In the genomic region with DNA sequence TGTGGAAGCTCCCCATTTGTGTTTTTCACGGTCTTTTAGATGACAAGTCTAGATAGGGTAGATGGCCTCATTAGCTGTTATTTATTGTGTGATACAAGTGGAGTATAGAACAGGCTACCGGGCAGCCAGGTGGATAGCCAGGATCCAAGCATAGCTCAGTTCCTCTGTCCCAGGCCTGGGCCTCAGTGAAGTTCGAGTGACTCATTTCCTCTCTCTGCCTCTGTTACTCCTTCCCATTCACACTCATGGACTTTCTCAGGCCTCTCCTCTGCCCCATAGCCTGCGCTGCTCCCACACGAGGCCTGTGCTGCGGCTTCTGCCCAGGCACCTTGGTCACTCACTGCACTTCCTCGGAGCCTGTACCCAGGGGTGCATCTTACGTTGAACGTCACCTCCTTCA, we compare ENCODE assay signal across 23 cellular contexts. TPM values are rescaled to one million over a fixed set of nuclear protein-coding genes. Genes with fewer than 3 reads are reported as not detected.
DNase-seq lines count a peak whose midpoint lies in the region; ATAC-seq, FAIRE-seq and TF ChIP-seq lines count a peak whose summit lies in the region.
"Had no signal": no experiment of that assay in that cellular context is flagged by ENCODE, and none has a peak within 500 bp of the region (broad histone marks: within the 10 kb centered on the region; RNA-seq: fewer than 3 reads in every experiment).

No MANE protein-coding gene starts in this region.

- FAIRE-seq in astrocyte (lab: Jason Lieb, UNC) = peak; percentile 45
- FAIRE-seq: GM12878 had no signal

- H3K4me1 Mint-ChIP-seq in astrocyte (ENCODE audit: low read depth, unreplicated experiment) (peaks cover 35% of the 10 kb centered on the region), mesothelial cell of epicardium (peaks cover 6% of the 10 kb centered on the region)
- H3K4me1 Mint-ChIP-seq: activated CD4-positive, alpha-beta T cell treated with anti-CD3 and anti-CD28 coated beads, Interleukin-2, amount 10 ng/mL, durations not matched to agents 7 days and 5 days; activated naive CD8-positive, alpha-beta T cell treated with anti-CD3 and anti-CD28 coated beads for 36 hours; naive B cell; stimulated activated naive CD8-positive, alpha-beta T cell treated with anti-CD3 and anti-CD28 coated beads, Interleukin-15, amount 100 ng/mL, for 72 hours had no signal

- no peak overlapping the region for H4K8ac ChIP-seq in mesenchymal stem cell (ENCODE audit: low read length)

- H2BK120ac ChIP-seq in mesenchymal stem cell (ENCODE audit: low read depth, low read length) = no peak overlapping the region

- H3K36me3 Mint-ChIP-seq in astrocyte (ENCODE audit: low read depth, unreplicated experiment) (peaks cover 4% of the 10 kb centered on the region), mesothelial cell of epicardium (peaks cover 2% of the 10 kb centered on the region)
- H3K36me3 Mint-ChIP-seq: activated naive CD8-positive, alpha-beta T cell treated with anti-CD3 and anti-CD28 coated beads for 36 hours; naive B cell had no signal

- H3K79me2 ChIP-seq in astrocyte (ENCODE audit: insufficient read depth, low read length) = peaks cover 2% of the 10 kb centered on the region
- H3K79me2 ChIP-seq: hepatocyte had no signal

- H3K4me3 ChIP-seq in NB4 (ENCODE audit: low read depth, low read length) = no peak overlapping the region
- no peak overlapping the region for H3K4me3 ChIP-seq in astrocyte (ENCODE audit: insufficient read depth, low read depth, low read length)
- no peak overlapping the region for H3K4me3 ChIP-seq in mesenchymal stem cell (ENCODE audit: insufficient read depth in 1 of 2, low read depth in 1 of 2, low read length in 2 of 2)
- H3K4me3 ChIP-seq in body of pancreas = no peak overlapping the region
- H3K4me3 ChIP-seq in right atrium auricular region = no peak overlapping the region
- H3K4me3 ChIP-seq: GM12878, hepatocyte, left lung had no signal

- no peak for TF ChIP-seq POLR2A in NB4 (IDR thresholded peaks at IDR 0.05; ENCODE audit: extremely low read depth, insufficient read length)
- no peak for TF ChIP-seq POLR2A in body of pancreas (IDR thresholded peaks at IDR 0.05)

- no peak overlapping the region for H2AFZ ChIP-seq in astrocyte (ENCODE audit: low read depth, low read length)
- H2AFZ ChIP-seq in mesenchymal stem cell (ENCODE audit: low read depth, low read length) = no peak overlapping the region
- H2AFZ ChIP-seq: hepatocyte had no signal

- peak overlapping the region; percentile 49 for H3K27ac ChIP-seq in astrocyte (ENCODE audit: low read depth, low read length)
- H3K27ac ChIP-seq in mesenchymal stem cell (ENCODE audit: low read length, poor library complexity, severe bottlenecking) = peak overlapping the region; percentile 30
- H3K27ac ChIP-seq in body of pancreas = no peak overlapping the region
- no peak overlapping the region for H3K27ac ChIP-seq in right atrium auricular region
- H3K27ac ChIP-seq: C4-2B, hepatocyte, left lung had no signal

- H3K14ac ChIP-seq in mesenchymal stem cell (ENCODE audit: low read length in 2 of 2) = no peak overlapping the region

- H3K9me3 Mint-ChIP-seq in astrocyte (ENCODE audit: unreplicated experiment) (no peaks in the 10 kb centered on the region), mesothelial cell of epicardium (no peaks in the 10 kb centered on the region)
- H3K9me3 Mint-ChIP-seq: activated CD4-positive, alpha-beta T cell treated with anti-CD3 and anti-CD28 coated beads, Interleukin-2, amount 10 ng/mL, durations not matched to agents 7 days and 5 days; activated naive CD8-positive, alpha-beta T cell treated with anti-CD3 and anti-CD28 coated beads for 36 hours; stimulated activated naive CD8-positive, alpha-beta T cell treated with anti-CD3 and anti-CD28 coated beads, Interleukin-15, amount 100 ng/mL, for 72 hours had no signal

- ATAC-seq in body of pancreas = no peak
- ATAC-seq: GM12878; HCT116; left lung; stimulated activated naive CD8-positive, alpha-beta T cell treated with anti-CD3 and anti-CD28 coated beads, Interleukin-15, amount 100 ng/mL, for 72 hours had no signal

- no peak overlapping the region for H2BK15ac ChIP-seq in mesenchymal stem cell (ENCODE audit: low read depth, poor library complexity, severe bottlenecking)

- no peaks in the 10 kb centered on the region for H4K20me1 ChIP-seq in astrocyte (ENCODE audit: insufficient read depth, low read length)

- H3K18ac ChIP-seq in mesenchymal stem cell (ENCODE audit: low read depth in 1 of 2, low read length in 2 of 2) = no peak overlapping the region

- H3K4me3 Mint-ChIP-seq in astrocyte (ENCODE audit: unreplicated experiment) (no peak overlapping the region), mesothelial cell of epicardium (no peak overlapping the region)
- H3K4me3 Mint-ChIP-seq: activated CD4-positive, alpha-beta T cell treated with anti-CD3 and anti-CD28 coated beads, Interleukin-2, amount 10 ng/mL, durations not matched to agents 7 days and 5 days; activated naive CD8-positive, alpha-beta T cell treated with anti-CD3 and anti-CD28 coated beads for 36 hours; naive B cell; stimulated activated naive CD8-positive, alpha-beta T cell treated with anti-CD3 and anti-CD28 coated beads, Interleukin-15, amount 100 ng/mL, for 72 hours had no signal

- no peak for TF ChIP-seq CTCF in NB4 (IDR thresholded peaks at IDR 0.05; ENCODE audit: low read depth, low read length)
- TF ChIP-seq CTCF in astrocyte (IDR thresholded peaks at IDR 0.05; ENCODE audit: insufficient read depth, low read depth, low read length) = no peak
- no peak for TF ChIP-seq CTCF in mesothelial cell of epicardium (IDR thresholded peaks at IDR 0.05; ENCODE audit: unreplicated experiment)
- TF ChIP-seq CTCF in body of pancreas (IDR thresholded peaks at IDR 0.05) = no peak
- no peak for TF ChIP-seq CTCF in right atrium auricular region (IDR thresholded peaks at IDR 0.05)

- no peak overlapping the region for H3K23ac ChIP-seq in mesenchymal stem cell (ENCODE audit: low read length in 2 of 2)

- H3K27ac Mint-ChIP-seq in astrocyte (ENCODE audit: unreplicated experiment) (peak overlapping the region; percentile 93), mesothelial cell of epicardium (no peak overlapping the region)
- H3K27ac Mint-ChIP-seq: activated CD4-positive, alpha-beta T cell treated with anti-CD3 and anti-CD28 coated beads, Interleukin-2, amount 10 ng/mL, durations not matched to agents 7 days and 5 days; activated naive CD8-positive, alpha-beta T cell treated with anti-CD3 and anti-CD28 coated beads for 36 hours; naive B cell had no signal

- H4K91ac ChIP-seq in mesenchymal stem cell (ENCODE audit: low read length) = no peak overlapping the region

- H3K27me3 Mint-ChIP-seq in astrocyte (ENCODE audit: low read depth, unreplicated experiment) = no peaks in the 10 kb centered on the region
- H3K27me3 Mint-ChIP-seq in mesothelial cell of epicardium (ENCODE audit: low read depth) = no peaks in the 10 kb centered on the region
- H3K27me3 Mint-ChIP-seq: activated CD4-positive, alpha-beta T cell treated with anti-CD3 and anti-CD28 coated beads, Interleukin-2, amount 10 ng/mL, durations not matched to agents 7 days and 5 days; naive B cell; stimulated activated naive CD8-positive, alpha-beta T cell treated with anti-CD3 and anti-CD28 coated beads, Interleukin-15, amount 100 ng/mL, for 72 hours had no signal

- WGBS in mesenchymal stem cell = 50% methylated on average over 8 of the region's 9 CpGs
- 80% methylated on average over 9 of the region's 9 CpGs for WGBS in body of pancreas, 2 donors

- no peak overlapping the region for H2BK5ac ChIP-seq in mesenchymal stem cell (ENCODE audit: low read depth, low read length, poor library complexity, severe bottlenecking)

- H3K36me3 ChIP-seq in astrocyte (ENCODE audit: insufficient read depth, low read length) = no peaks in the 10 kb centered on the region
- H3K36me3 ChIP-seq in mesenchymal stem cell (ENCODE audit: control insufficient read depth in 1 of 2, insufficient read depth in 2 of 2, low read depth in 1 of 2, low read length in 2 of 2) = no peaks in the 10 kb centered on the region
- no peaks in the 10 kb centered on the region for H3K36me3 ChIP-seq in body of pancreas (replicated peaks in 1 of 2; ENCODE audit: insufficient read depth in 1 of 2, low read depth in 2 of 2)
- H3K36me3 ChIP-seq in right atrium auricular region = no peaks in the 10 kb centered on the region
- H3K36me3 ChIP-seq: left lung had no signal

- peaks cover 11% of the 10 kb centered on the region for H3K79me1 ChIP-seq in mesenchymal stem cell (replicated peaks; ENCODE audit: low read length, poor library complexity, severe bottlenecking)

- H3K4ac ChIP-seq in mesenchymal stem cell (ENCODE audit: low read depth in 1 of 2, low read length in 2 of 2) = no peak overlapping the region

- peaks cover 6% of the 10 kb centered on the region for H3K4me1 ChIP-seq in astrocyte (ENCODE audit: insufficient read depth, low read length)
- peaks cover 4% of the 10 kb centered on the region for H3K4me1 ChIP-seq in mesenchymal stem cell (ENCODE audit: control insufficient read depth, insufficient read depth, low read depth, low read length)
- no peaks in the 10 kb centered on the region for H3K4me1 ChIP-seq in body of pancreas
- H3K4me1 ChIP-seq in right atrium auricular region = no peaks in the 10 kb centered on the region
- H3K4me1 ChIP-seq: left lung had no signal

- DNase-seq in EL = peak; percentile 65
- DNase-seq in NB4 (ENCODE audit: low read depth) = peak; percentile 8
- DNase-seq in astrocyte (ENCODE audit: low read depth) = peak; percentile 78
- DNase-seq in mesenchymal stem cell = peak; percentile 18
- no peak for DNase-seq in mesothelial cell of epicardium (ENCODE audit: low spot score in 2 of 2, unreplicated experiment in 2 of 2)
- no peak for DNase-seq in C1 segment of cervical spinal cord (lab: John Stamatoyannopoulos, UW)
- DNase-seq in body of pancreas = no peak
- DNase-seq in right atrium auricular region (ENCODE audit: low spot score) = no peak
- DNase-seq: activated CD4-positive, alpha-beta T cell treated with anti-CD3 and anti-CD28 coated beads, Interleukin-2, amount 10 ng/mL, durations not matched to agents 7 days and 5 days; activated naive CD8-positive, alpha-beta T cell treated with anti-CD3 and anti-CD28 coated beads for 36 hours; activated T-cell treated with anti-CD3 and anti-CD28 coated beads, Interleukin-2, amount 50 U/mL, for 1 hour; DND-41; erythroblast; left lung; naive B cell; NCI-H187 treated with DMSO at 0.1 percent for 48 hours; NCI-H748 treated with DMSO at 0.1 percent for 48 hours; RPMI8226; stimulated activated naive CD8-positive, alpha-beta T cell treated with anti-CD3 and anti-CD28 coated beads, Interleukin-15, amount 100 ng/mL, for 72 hours had no signal

- H2BK12ac ChIP-seq in mesenchymal stem cell (ENCODE audit: low read length in 2 of 2) = no peak overlapping the region

- H3K9ac ChIP-seq in astrocyte (ENCODE audit: low read length) (no peak overlapping the region), mesenchymal stem cell (ENCODE audit: low read length) (no peak overlapping the region)

- peak overlapping the region; percentile 7 for H3K4me2 ChIP-seq in astrocyte (ENCODE audit: low read length)
- no peak overlapping the region for H3K4me2 ChIP-seq in mesenchymal stem cell (ENCODE audit: low read length, poor library complexity, severe bottlenecking)
- H3K4me2 ChIP-seq: hepatocyte had no signal

- H2AK5ac ChIP-seq in mesenchymal stem cell (ENCODE audit: low read length, severe bottlenecking) = peak overlapping the region; percentile 5

- H3K9me3 ChIP-seq in astrocyte (ENCODE audit: insufficient read depth, low read depth, low read length) (no peaks in the 10 kb centered on the region), mesenchymal stem cell (ENCODE audit: control insufficient read depth, low read length) (no peaks in the 10 kb centered on the region), body of pancreas (no peaks in the 10 kb centered on the region), right atrium auricular region (no peaks in the 10 kb centered on the region)
- H3K9me3 ChIP-seq: left lung had no signal

- H3K27me3 ChIP-seq in astrocyte (ENCODE audit: insufficient read depth, low read length) (no peaks in the 10 kb centered on the region), mesenchymal stem cell (ENCODE audit: control insufficient read depth in 1 of 2, insufficient read depth in 1 of 2, low read length in 2 of 2) (no peaks in the 10 kb centered on the region), body of pancreas (no peaks in the 10 kb centered on the region), right atrium auricular region (no peaks in the 10 kb centered on the region)
- H3K27me3 ChIP-seq: hepatocyte, left lung had no signal

- intact Hi-C loops in body of pancreas (cut with DNase I) = no loop called here

RNA-seq across cellular contexts. Expression of gene TENM3, which starts 54.5 kb away (rescaled TPM):
- 127 TPM in 2 replicates for total RNA-seq in astrocyte
- 0.22 TPM for polyA plus RNA-seq in mesenchymal stem cell (2013, experiment 1 of 2)
- polyA plus RNA-seq in mesenchymal stem cell (2013, experiment 2 of 2) = 0.30 TPM
- total RNA-seq in mesothelial cell of epicardium = 104 to 107 TPM (median 106 TPM) in 3 replicates
- 1 to 10 TPM; 2.3 to 9.6 TPM for total RNA-seq in body of pancreas
- 10 to 100 TPM; 10.7 to 15.9 TPM for total RNA-seq in right atrium auricular region
- total RNA-seq: activated CD4-positive, alpha-beta T cell treated with anti-CD3 and anti-CD28 coated beads, Interleukin-2, amount 10 ng/mL, durations not matched to agents 7 days and 5 days; activated naive CD8-positive, alpha-beta T cell treated with anti-CD3 and anti-CD28 coated beads for 36 hours had no signal

Comparison
In these comparisons a context has a peak if more than half of its experiments do, and no peak if none do; other contexts are left out.
1. DNase-seq: peak in EL (single experiment), NB4 (single experiment), astrocyte (single experiment) and mesenchymal stem cell (single experiment); none in mesothelial cell of epicardium (0 of 2), C1 segment of cervical spinal cord (0 of 14), body of pancreas (0 of 4) and right atrium auricular region (single experiment).
2. H3K27ac ChIP-seq: peak in astrocyte (single experiment) and mesenchymal stem cell (single experiment); none in body of pancreas (0 of 4) and right atrium auricular region (0 of 2).